In genomic region chr7:150897502-150898474, GRCh38 we compare ENCODE assay signal across 10 cellular contexts. TPM values are rescaled to one million over a fixed set of nuclear protein-coding genes. Genes with fewer than 3 reads are reported as not detected.
A peak's percentile ranks its signal among the peaks of the same experiment; 100 is the strongest.
DNase-seq lines count a peak whose midpoint lies in the region; ATAC-seq and TF ChIP-seq lines count a peak whose summit lies in the region.
"Had no signal": no experiment of that assay in that cellular context is flagged by ENCODE, and none has a peak within 500 bp of the region (broad histone marks: within the 10 kb centered on the region; RNA-seq: fewer than 3 reads in every experiment).

No MANE protein-coding gene starts in this region.

- DNase-seq in activated CD8-positive, alpha-beta memory T cell treated with anti-CD3 and anti-CD28 coated beads, Interleukin-2, amount 10 ng/mL, durations not matched to agents 7 days and 5 days, result no peak
- no peak for DNase-seq in activated CD8-positive, alpha-beta memory T cell treated with anti-CD3 and anti-CD28 coated beads for 24 hours
- DNase-seq in H9, result no peak
- DNase-seq in OCI-LY7 (ENCODE audit: low spot score), result peak; percentile 93
- peak; percentile 38 to 43 for DNase-seq in stimulated activated CD8-positive, alpha-beta memory T cell treated with anti-CD3 and anti-CD28 coated beads, Interleukin-15, amount 100 ng/mL, for 48 hours (ENCODE audit: low read depth in 2 of 2)
- DNase-seq in WTC11 (ENCODE audit: low spot score), result no peak
- no peak for DNase-seq in ecto neural progenitor cell (ENCODE audit: low spot score)
- no peak for DNase-seq in NCI-H128 (lab: John Stamatoyannopoulos, UW; ENCODE audit: unreplicated experiment)
- DNase-seq: NCI-H524 treated with DMSO at 0.1 percent for 48 hours had no signal

- H4K20me1 ChIP-seq in H9 (ENCODE audit: control insufficient read depth, insufficient read depth, insufficient read length), result no peaks in the 10 kb centered on the region
- no peaks in the 10 kb centered on the region for H4K20me1 ChIP-seq in OCI-LY7 (ENCODE audit: insufficient read depth, low read length)

- POLR2A ChIA-PET in OCI-LY7 (lab: Charles Lee) (interaction anchor here (0.6 to 1.3 kb wide), 8 partner anchors 11 to 1702 kb away, joined by 3 to 5 read pairs (median 4); partner anchors contain the start of genes NOS3 and ZNF282), WTC11 (lab: Charles Lee) (interaction anchor here (0.9 to 1.2 kb wide), 2 partner anchors 34 to 88 kb away, joined by 3 read pairs; no protein-coding TSS in a partner anchor)

- no peaks in the 10 kb centered on the region; the same call in 1 of the 2 replicates for H3K27me3 ChIP-seq in H9 (ENCODE audit: insufficient read depth, low read length)

- no peak overlapping the region for H3K56ac ChIP-seq in H9 (ENCODE audit: insufficient read length, low read depth, low read length)

- no peak overlapping the region for H3K18ac ChIP-seq in H9 (ENCODE audit: insufficient read length, low read depth, low read length)

- no peak overlapping the region for H4K8ac ChIP-seq in H9 (replicated peaks; ENCODE audit: insufficient read length, low read depth, low read length)

- peak overlapping the region; percentile 61 for H3K4me3 ChIP-seq in OCI-LY7 (ENCODE audit: low read depth, low read length, poor library complexity, severe bottlenecking)

- no peak overlapping the region for H2AK5ac ChIP-seq in H9 (ENCODE audit: insufficient read length, low read length)

- peak; percentile 28 for ATAC-seq in activated CD8-positive, alpha-beta memory T cell treated with anti-CD3 and anti-CD28 coated beads, Interleukin-2, amount 10 ng/mL, durations not matched to agents 7 days and 5 days
- no peak for ATAC-seq in WTC11

- peaks cover 75% of the 10 kb centered on the region for H3K27me3 Mint-ChIP-seq in activated CD8-positive, alpha-beta memory T cell treated with anti-CD3 and anti-CD28 coated beads, Interleukin-2, amount 10 ng/mL, durations not matched to agents 7 days and 5 days
- H3K27me3 Mint-ChIP-seq in H9 (ENCODE audit: low read depth) (peaks cover 85% of the 10 kb centered on the region), WTC11 (ENCODE audit: low read depth) (peaks cover 60% of the 10 kb centered on the region)

- H3K27ac Mint-ChIP-seq in activated CD8-positive, alpha-beta memory T cell treated with anti-CD3 and anti-CD28 coated beads, Interleukin-2, amount 10 ng/mL, durations not matched to agents 7 days and 5 days, result no peak overlapping the region
- H3K27ac Mint-ChIP-seq in H9 (no peak overlapping the region; a peak in 1 of 7 replicates), WTC11 (no peak overlapping the region; the same call in 1 of the 2 replicates)

- H3T11ph ChIP-seq in H9 (ENCODE audit: low read length), result no peak overlapping the region

- no peaks in the 10 kb centered on the region for H3K9me3 Mint-ChIP-seq in activated CD8-positive, alpha-beta memory T cell treated with anti-CD3 and anti-CD28 coated beads, Interleukin-2, amount 10 ng/mL, durations not matched to agents 7 days and 5 days (ENCODE audit: low read depth)
- peaks cover 7 to 14% of the 10 kb centered on the region in 2 experiments for H3K9me3 Mint-ChIP-seq in H9
- peaks cover 15% of the 10 kb centered on the region for H3K9me3 Mint-ChIP-seq in WTC11

- H2BK5ac ChIP-seq in H9 (ENCODE audit: insufficient read length, low read length), result no peak overlapping the region

- intact Hi-C loops in OCI-LY7 (cut with micrococcal nuclease; ENCODE audit: unreplicated experiment), result loop anchor here (1.0 to 10.0 kb wide), 6 partner anchors 77 to 1025 kb away; partner anchors contain the start of genes AGAP3, ATP6V0E2, FASTK and REPIN1

- H3K4me1 ChIP-seq in H9 (ENCODE audit: insufficient read depth, low read length), result peaks cover 4% of the 10 kb centered on the region; the same call in 1 of the 2 replicates
- H3K4me1 ChIP-seq in OCI-LY7 (ENCODE audit: insufficient read depth, low read length, poor library complexity, severe bottlenecking), result peaks cover 66% of the 10 kb centered on the region

- H3K36me3 Mint-ChIP-seq in activated CD8-positive, alpha-beta memory T cell treated with anti-CD3 and anti-CD28 coated beads, Interleukin-2, amount 10 ng/mL, durations not matched to agents 7 days and 5 days, result no peaks in the 10 kb centered on the region
- H3K36me3 Mint-ChIP-seq in H9 (ENCODE audit: insufficient read depth in 1 of 3, low read depth in 3 of 3), result no peaks in the 10 kb centered on the region
- H3K36me3 Mint-ChIP-seq in WTC11, result peaks cover 12% of the 10 kb centered on the region

- peaks cover 2% of the 10 kb centered on the region for H3K23me2 ChIP-seq in H9 (ENCODE audit: insufficient read length, low read depth, low read length, poor library complexity, severe bottlenecking)

- H4K5ac ChIP-seq in H9 (ENCODE audit: insufficient read length, low read depth, low read length), result no peak overlapping the region

- H3K4ac ChIP-seq in H9 (ENCODE audit: low read depth, low read length), result no peak overlapping the region

- H2BK12ac ChIP-seq in H9 (ENCODE audit: insufficient read length, low read depth, low read length), result no peak overlapping the region

- H2BK20ac ChIP-seq in H9 (ENCODE audit: low read depth, low read length, poor library complexity, severe bottlenecking), result no peak overlapping the region

- H3K27ac ChIP-seq in H9 (ENCODE audit: insufficient read length, low read depth, low read length) (no peak overlapping the region), OCI-LY7 (ENCODE audit: low read depth, low read length, poor library complexity, severe bottlenecking) (peak overlapping the region; percentile 96)
- H3K27ac ChIP-seq: neutrophil had no signal

- no peak overlapping the region for H3K9ac ChIP-seq in H9 (ENCODE audit: extremely low read depth, insufficient read length, low read length)

- H3K79me1 ChIP-seq in H9 (ENCODE audit: insufficient read depth, low read depth, low read length, poor library complexity, severe bottlenecking), result no peaks in the 10 kb centered on the region

- H3K79me2 ChIP-seq in H9 (ENCODE audit: insufficient read depth, low read length) (no peaks in the 10 kb centered on the region), OCI-LY7 (ENCODE audit: insufficient read depth, low read depth, low read length) (no peaks in the 10 kb centered on the region)

- no peak overlapping the region for H2BK120ac ChIP-seq in H9 (ENCODE audit: low read depth, low read length, poor library complexity, severe bottlenecking)

- H3K4me2 ChIP-seq in H9 (ENCODE audit: insufficient read depth, insufficient read length, low read length) (no peak overlapping the region), OCI-LY7 (ENCODE audit: low read length) (peak overlapping the region; percentile 86)

- H3K9me3 ChIP-seq in H9 (ENCODE audit: control insufficient read depth, low read depth, low read length) (no peaks in the 10 kb centered on the region), OCI-LY7 (ENCODE audit: low read length) (peaks cover 11% of the 10 kb centered on the region; the same call in 1 of the 2 replicates)
- H3K9me3 ChIP-seq: neutrophil had no signal

- no peak overlapping the region for H3K4me3 Mint-ChIP-seq in activated CD8-positive, alpha-beta memory T cell treated with anti-CD3 and anti-CD28 coated beads, Interleukin-2, amount 10 ng/mL, durations not matched to agents 7 days and 5 days
- H3K4me3 Mint-ChIP-seq in H9, result no peak overlapping the region; a peak in 1 of 5 replicates
- no peak overlapping the region for H3K4me3 Mint-ChIP-seq in WTC11

- TF ChIP-seq CTCF in H9 (conservative IDR thresholded peaks at IDR 0.05) (no peak), OCI-LY7 (conservative IDR thresholded peaks at IDR 0.05; ENCODE audit: low read length) (no peak), WTC11 (IDR thresholded peaks at IDR 0.05) (no peak)

- H3K23ac ChIP-seq in H9 (ENCODE audit: insufficient read length, low read depth, low read length), result no peak overlapping the region

- no peaks in the 10 kb centered on the region; the same call in 1 of the 2 replicates for H3K36me3 ChIP-seq in OCI-LY7 (ENCODE audit: insufficient read depth, low read length)
- H3K36me3 ChIP-seq: neutrophil had no signal

- TSS peak; percentile 88 for BruUV-seq in OCI-LY7 (replicated peaks; lab: Mats Ljungman, UMichigan)

- 0 out of 2 replicates have a peak overlapping the region, but pooled peaks have one; percentile 25 for H3K14ac ChIP-seq in H9 (ENCODE audit: insufficient read depth, low read length)

- H2AFZ ChIP-seq in H9 (ENCODE audit: low read length), result no peak overlapping the region
- H2AFZ ChIP-seq in OCI-LY7 (ENCODE audit: low read length), result peak overlapping the region; percentile 66; the same call in 1 of the 2 replicates

- no peak overlapping the region for H2BK15ac ChIP-seq in H9 (ENCODE audit: low read depth, low read length)

- CTCF ChIA-PET in activated CD8-positive, alpha-beta memory T cell treated with anti-CD3 and anti-CD28 coated beads, Interleukin-2, amount 10 ng/mL, durations not matched to agents 7 days and 5 days (lab: Charles Lee), result interaction anchor here (0.6 to 2.4 kb wide), 56 partner anchors 9 to 268 kb away, joined by 3 to 36 read pairs (median 4); partner anchors contain the start of gene NOS3
- CTCF ChIA-PET in OCI-LY7 (lab: Charles Lee; ENCODE audit: unreplicated experiment) (interaction anchor here (0.6 to 1.4 kb wide), 7 partner anchors 11 to 1237 kb away, joined by 3 to 4 read pairs (median 4); no protein-coding TSS in a partner anchor), WTC11 (lab: Charles Lee) (interaction anchor here (0.7 to 3.3 kb wide), 51 partner anchors 9 to 568 kb away, joined by 3 to 40 read pairs (median 5); partner anchors contain the start of genes AOC1, TMEM176A and TMEM176B)

- peaks cover 12% of the 10 kb centered on the region for H3K4me1 Mint-ChIP-seq in activated CD8-positive, alpha-beta memory T cell treated with anti-CD3 and anti-CD28 coated beads, Interleukin-2, amount 10 ng/mL, durations not matched to agents 7 days and 5 days
- H3K4me1 Mint-ChIP-seq in H9, result peaks cover 20 to 34% of the 10 kb centered on the region in 2 experiments
- peaks cover 37% of the 10 kb centered on the region for H3K4me1 Mint-ChIP-seq in WTC11

- no CpG with 5 or more reads among the region's 22 CpGs for WGBS in H9 (ENCODE audit: extremely low coverage, insufficient read length, low lambda C conversion rate)

- no peaks in the 10 kb centered on the region for H3K9me2 ChIP-seq in OCI-LY7 (ENCODE audit: insufficient read depth, low read length)

- no peak overlapping the region for H4K91ac ChIP-seq in H9 (ENCODE audit: insufficient read length, low read depth, low read length)

RNA-seq across cellular contexts. Expression of gene AOC1, which starts 45.5 kb away (rescaled TPM):
- not detected for total RNA-seq in activated CD8-positive, alpha-beta memory T cell treated with anti-CD3 and anti-CD28 coated beads, Interleukin-2, amount 10 ng/mL, durations not matched to agents 7 days and 5 days
- total RNA-seq in H9 (2021) (0.11 and 0.28 TPM in 2 replicates), OCI-LY7 (2022) (not detected in 2 replicates), WTC11 (2021) (0.17 to 0.39 TPM (median 0.23 TPM) in 3 replicates)
- total RNA-seq in OCI-LY7 (2014; rRNA removed; shearing (Covaris generic)), result not detected in 2 replicates

Comparison
In these comparisons a context has a peak if more than half of its experiments do, and no peak if none do; other contexts are left out.
1. DNase-seq: peak in OCI-LY7 (single experiment) and stimulated activated CD8-positive, alpha-beta memory T cell treated with anti-CD3 and anti-CD28 coated beads, Interleukin-15, amount 100 ng/mL, for 48 hours (2 of 2); none in activated CD8-positive, alpha-beta memory T cell treated with anti-CD3 and anti-CD28 coated beads, Interleukin-2, amount 10 ng/mL, durations not matched to agents 7 days and 5 days (single experiment), activated CD8-positive, alpha-beta memory T cell treated with anti-CD3 and anti-CD28 coated beads for 24 hours (single experiment), H9 (single experiment), WTC11 (single experiment), ecto neural progenitor cell (single experiment) and NCI-H128 (single experiment).